Comparison of ENCODE assay signal across 8 cellular contexts in the genomic region with DNA sequence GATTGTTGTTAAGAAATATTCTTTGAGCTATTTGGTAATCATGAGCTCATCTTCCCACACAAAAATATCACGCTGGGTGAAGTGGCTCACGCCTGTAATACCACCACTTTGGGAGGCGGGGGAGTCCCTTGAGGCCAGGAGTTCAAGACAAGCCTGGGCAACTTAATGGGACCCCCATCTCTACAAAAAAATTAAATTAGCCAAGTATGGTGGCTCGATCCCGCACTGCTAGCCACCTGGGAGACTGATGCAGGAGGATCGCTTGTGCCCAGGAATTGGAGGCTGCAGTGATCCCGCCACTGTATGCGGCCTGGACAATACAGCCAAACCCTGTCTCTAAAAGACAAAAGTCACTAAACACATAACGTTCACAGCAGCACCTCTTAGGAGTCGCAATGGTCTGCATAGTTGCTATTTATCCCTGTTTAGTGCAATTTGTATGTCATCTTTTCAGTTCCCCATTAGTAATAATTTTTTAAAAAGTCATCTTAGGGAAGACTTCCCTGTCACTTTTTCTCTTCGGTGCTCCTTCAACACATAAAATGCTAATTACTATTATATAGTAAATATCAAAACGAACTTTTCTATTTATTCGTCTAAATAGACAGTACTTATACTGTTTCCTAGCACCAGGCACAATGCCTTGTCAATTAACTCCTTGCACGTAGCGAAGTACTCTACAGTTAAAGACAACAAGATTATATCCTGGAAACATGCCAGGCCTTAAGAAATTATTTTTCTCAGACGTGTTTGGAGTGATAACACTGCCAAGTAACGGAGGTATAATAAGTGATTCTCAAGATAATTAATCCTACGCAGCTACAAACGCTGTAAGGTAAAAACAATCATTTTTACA. TPM values are rescaled to one million over a fixed set of nuclear protein-coding genes. Genes with fewer than 3 reads are reported as not detected.
A peak's percentile ranks its signal among the peaks of the same experiment; 100 is the strongest.
DNase-seq lines count a peak whose midpoint lies in the region; ATAC-seq and TF ChIP-seq lines count a peak whose summit lies in the region.

No MANE protein-coding gene starts in this region.

- in situ Hi-C loops in ACHN (cut with HindIII; ENCODE audit: low pct_ligation_motif_present, low pct_unique_long_range_greater_than_20kb, low sequenced_read_pairs): no loop called here

- H3K4me3 ChIP-seq in HEK293 (ENCODE audit: low read depth, low read length): peak overlapping the region; percentile 53
- H3K4me3 ChIP-seq in fibroblast of mammary gland (ENCODE audit: control insufficient read depth, low read depth, low read length): peak overlapping the region; percentile 99

- peaks cover 8 to 28% of the 10 kb centered on the region in 2 experiments for H3K36me3 ChIP-seq in HEK293 (ENCODE audit: control insufficient read depth in 2 of 2, insufficient read depth in 1 of 2, low read length in 2 of 2)

- TF ChIP-seq CTCF in HEK293 (tag by site-specific recombination; IDR thresholded peaks at IDR 0.05) (no peak), activated B cell treated with CpG ODN at 0.5 μM for 24 hours (IDR thresholded peaks at IDR 0.05) (no peak), fibroblast of mammary gland (conservative IDR thresholded peaks at IDR 0.05; ENCODE audit: control insufficient read depth, insufficient read depth, low read depth, low read length) (no peak)

- H3K9me3 ChIP-seq in HEK293 (ENCODE audit: control insufficient read depth, insufficient read depth, low read depth, low read length): no peaks in the 10 kb centered on the region

- peak overlapping the region; percentile 100 for H3K27ac Mint-ChIP-seq in activated B cell treated with CpG ODN at 0.5 μM for 24 hours

- H3K4me1 Mint-ChIP-seq in activated B cell treated with CpG ODN at 0.5 μM for 24 hours: peaks cover 48% of the 10 kb centered on the region

- POLR2A ChIA-PET in HEK293 (lab: Yijun Ruan, JAX) (interaction anchor here (0.9 to 2.3 kb wide), 4 partner anchors 17 to 176 kb away, joined by 3 to 11 read pairs (median 4); a partner anchor contains a TSS), activated B cell treated with CpG ODN at 0.5 μM for 24 hours (lab: Charles Lee) (interaction anchor here (0.5 to 1.8 kb wide), 7 partner anchors 36 to 1505 kb away, joined by 3 to 9 read pairs (median 6); a partner anchor contains a TSS)

- intact Hi-C loops in activated B cell treated with CpG ODN at 0.5 μM for 24 hours (cut with micrococcal nuclease): no loop called here

- H3K27ac ChIP-seq in HEK293 (ENCODE audit: extremely low read depth, low read depth, low read length): peak overlapping the region; percentile 36; the same call in 1 of the 2 replicates

- ATAC-seq in activated B cell treated with CpG ODN at 0.5 μM for 24 hours (ENCODE audit: low read depth) (no peak), HG02642 (IDR thresholded peaks at IDR 0.05; ENCODE audit: poor library complexity, unreplicated experiment) (no peak), GM21526 (IDR thresholded peaks at IDR 0.05; ENCODE audit: low FRiP score, unreplicated experiment) (no peak)

- CTCF ChIA-PET in HEK293 (lab: Yijun Ruan, JAX) (interaction anchor here (0.5 to 4.2 kb wide), 6 partner anchors 23 to 367 kb away, joined by 3 to 20 read pairs (median 4); no protein-coding TSS in a partner anchor), activated B cell treated with CpG ODN at 0.5 μM for 24 hours (lab: Charles Lee) (interaction anchor here (3.3 kb wide), 1 partner anchor 173 kb away, joined by 13 read pairs; no protein-coding TSS in a partner anchor)

- peaks cover 38% of the 10 kb centered on the region for H3K36me3 Mint-ChIP-seq in activated B cell treated with CpG ODN at 0.5 μM for 24 hours (ENCODE audit: low read depth)

- DNase-seq in ACHN (peak; percentile 14), activated B cell treated with CpG ODN at 0.5 μM for 24 hours (no peak), fibroblast of mammary gland (ENCODE audit: low read depth) (peak; percentile 63), pons (ENCODE audit: low spot score) (peak; percentile 21), HuH-7.5 (ENCODE audit: low spot score) (no peak)

- H3K4me3 Mint-ChIP-seq in activated B cell treated with CpG ODN at 0.5 μM for 24 hours: peak overlapping the region; percentile 98

- H3K9me3 Mint-ChIP-seq in activated B cell treated with CpG ODN at 0.5 μM for 24 hours: no peaks in the 10 kb centered on the region

- H3K27me3 Mint-ChIP-seq in activated B cell treated with CpG ODN at 0.5 μM for 24 hours: no peaks in the 10 kb centered on the region

- peaks cover 22% of the 10 kb centered on the region for H3K4me1 ChIP-seq in HEK293 (ENCODE audit: control insufficient read depth, insufficient read depth, low read length)

TF ChIP-seq in HEK293, 187 proteins besides CTCF, POLR2A, EP300 and RAD21 (continues in another document):
- TF ChIP-seq, protein P1, sequence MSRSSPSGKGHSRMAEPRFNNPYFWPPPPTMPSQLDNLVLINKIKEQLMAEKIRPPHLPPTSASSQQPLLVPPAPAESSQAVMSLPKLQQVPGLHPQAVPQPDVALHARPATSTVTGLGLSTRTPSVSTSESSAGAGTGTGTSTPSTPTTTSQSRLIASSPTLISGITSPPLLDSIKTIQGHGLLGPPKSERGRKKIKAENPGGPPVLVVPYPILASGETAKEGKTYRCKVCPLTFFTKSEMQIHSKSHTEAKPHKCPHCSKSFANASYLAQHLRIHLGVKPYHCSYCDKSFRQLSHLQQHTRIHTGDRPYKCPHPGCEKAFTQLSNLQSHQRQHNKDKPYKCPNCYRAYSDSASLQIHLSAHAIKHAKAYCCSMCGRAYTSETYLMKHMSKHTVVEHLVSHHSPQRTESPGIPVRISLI (tag by site-specific recombination; IDR thresholded peaks at IDR 0.05): peak; percentile 43; the same call in 1 of the 2 replicates
- TF ChIP-seq ZNF660 (tag by site-specific recombination; IDR thresholded peaks at IDR 0.05) (peak; percentile 60; the same call in 1 of the 2 replicates), SP7 (tag by site-specific recombination; IDR thresholded peaks at IDR 0.05) (0 out of 2 replicates have a peak, but pooled peaks have one; percentile 15), ZBTB17 (tag by site-specific recombination; IDR thresholded peaks at IDR 0.05) (peak; percentile 35; the same call in 1 of the 2 replicates)
- TF ChIP-seq, protein P2, sequence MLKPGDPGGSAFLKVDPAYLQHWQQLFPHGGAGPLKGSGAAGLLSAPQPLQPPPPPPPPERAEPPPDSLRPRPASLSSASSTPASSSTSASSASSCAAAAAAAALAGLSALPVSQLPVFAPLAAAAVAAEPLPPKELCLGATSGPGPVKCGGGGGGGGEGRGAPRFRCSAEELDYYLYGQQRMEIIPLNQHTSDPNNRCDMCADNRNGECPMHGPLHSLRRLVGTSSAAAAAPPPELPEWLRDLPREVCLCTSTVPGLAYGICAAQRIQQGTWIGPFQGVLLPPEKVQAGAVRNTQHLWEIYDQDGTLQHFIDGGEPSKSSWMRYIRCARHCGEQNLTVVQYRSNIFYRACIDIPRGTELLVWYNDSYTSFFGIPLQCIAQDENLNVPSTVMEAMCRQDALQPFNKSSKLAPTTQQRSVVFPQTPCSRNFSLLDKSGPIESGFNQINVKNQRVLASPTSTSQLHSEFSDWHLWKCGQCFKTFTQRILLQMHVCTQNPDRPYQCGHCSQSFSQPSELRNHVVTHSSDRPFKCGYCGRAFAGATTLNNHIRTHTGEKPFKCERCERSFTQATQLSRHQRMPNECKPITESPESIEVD (tag by site-specific recombination; IDR thresholded peaks at IDR 0.05): peak; percentile 83
- TF ChIP-seq, protein P3, sequence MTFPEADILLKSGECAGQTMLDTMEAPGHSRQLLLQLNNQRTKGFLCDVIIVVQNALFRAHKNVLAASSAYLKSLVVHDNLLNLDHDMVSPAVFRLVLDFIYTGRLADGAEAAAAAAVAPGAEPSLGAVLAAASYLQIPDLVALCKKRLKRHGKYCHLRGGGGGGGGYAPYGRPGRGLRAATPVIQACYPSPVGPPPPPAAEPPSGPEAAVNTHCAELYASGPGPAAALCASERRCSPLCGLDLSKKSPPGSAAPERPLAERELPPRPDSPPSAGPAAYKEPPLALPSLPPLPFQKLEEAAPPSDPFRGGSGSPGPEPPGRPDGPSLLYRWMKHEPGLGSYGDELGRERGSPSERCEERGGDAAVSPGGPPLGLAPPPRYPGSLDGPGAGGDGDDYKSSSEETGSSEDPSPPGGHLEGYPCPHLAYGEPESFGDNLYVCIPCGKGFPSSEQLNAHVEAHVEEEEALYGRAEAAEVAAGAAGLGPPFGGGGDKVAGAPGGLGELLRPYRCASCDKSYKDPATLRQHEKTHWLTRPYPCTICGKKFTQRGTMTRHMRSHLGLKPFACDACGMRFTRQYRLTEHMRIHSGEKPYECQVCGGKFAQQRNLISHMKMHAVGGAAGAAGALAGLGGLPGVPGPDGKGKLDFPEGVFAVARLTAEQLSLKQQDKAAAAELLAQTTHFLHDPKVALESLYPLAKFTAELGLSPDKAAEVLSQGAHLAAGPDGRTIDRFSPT (tag by site-specific recombination; IDR thresholded peaks at IDR 0.05): peak; percentile 66
- TF ChIP-seq, protein P4, sequence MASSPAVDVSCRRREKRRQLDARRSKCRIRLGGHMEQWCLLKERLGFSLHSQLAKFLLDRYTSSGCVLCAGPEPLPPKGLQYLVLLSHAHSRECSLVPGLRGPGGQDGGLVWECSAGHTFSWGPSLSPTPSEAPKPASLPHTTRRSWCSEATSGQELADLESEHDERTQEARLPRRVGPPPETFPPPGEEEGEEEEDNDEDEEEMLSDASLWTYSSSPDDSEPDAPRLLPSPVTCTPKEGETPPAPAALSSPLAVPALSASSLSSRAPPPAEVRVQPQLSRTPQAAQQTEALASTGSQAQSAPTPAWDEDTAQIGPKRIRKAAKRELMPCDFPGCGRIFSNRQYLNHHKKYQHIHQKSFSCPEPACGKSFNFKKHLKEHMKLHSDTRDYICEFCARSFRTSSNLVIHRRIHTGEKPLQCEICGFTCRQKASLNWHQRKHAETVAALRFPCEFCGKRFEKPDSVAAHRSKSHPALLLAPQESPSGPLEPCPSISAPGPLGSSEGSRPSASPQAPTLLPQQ (tag by site-specific recombination; IDR thresholded peaks at IDR 0.05): peak; percentile 19; the same call in 1 of the 2 replicates
- TF ChIP-seq, protein P5, sequence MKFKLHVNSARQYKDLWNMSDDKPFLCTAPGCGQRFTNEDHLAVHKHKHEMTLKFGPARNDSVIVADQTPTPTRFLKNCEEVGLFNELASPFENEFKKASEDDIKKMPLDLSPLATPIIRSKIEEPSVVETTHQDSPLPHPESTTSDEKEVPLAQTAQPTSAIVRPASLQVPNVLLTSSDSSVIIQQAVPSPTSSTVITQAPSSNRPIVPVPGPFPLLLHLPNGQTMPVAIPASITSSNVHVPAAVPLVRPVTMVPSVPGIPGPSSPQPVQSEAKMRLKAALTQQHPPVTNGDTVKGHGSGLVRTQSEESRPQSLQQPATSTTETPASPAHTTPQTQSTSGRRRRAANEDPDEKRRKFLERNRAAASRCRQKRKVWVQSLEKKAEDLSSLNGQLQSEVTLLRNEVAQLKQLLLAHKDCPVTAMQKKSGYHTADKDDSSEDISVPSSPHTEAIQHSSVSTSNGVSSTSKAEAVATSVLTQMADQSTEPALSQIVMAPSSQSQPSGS (tag by site-specific recombination; IDR thresholded peaks at IDR 0.05; ENCODE audit: low read depth): 0 out of 2 replicates have a peak, but pooled peaks have one; percentile 27

RNA-seq across cellular contexts. Expression of a gene that starts 1.1 kb away (rescaled TPM):
- 183 and 221 TPM in 2 replicates for total RNA-seq in activated B cell treated with CpG ODN at 0.5 μM for 24 hours

RNA-seq across cellular contexts. Expression of a gene that starts 1.6 kb away (rescaled TPM):
- total RNA-seq in activated B cell treated with CpG ODN at 0.5 μM for 24 hours: 20.3 and 20.8 TPM in 2 replicates

RNA-seq across cellular contexts. Expression of a gene that starts 6.6 kb away (rescaled TPM):
- not detected in 2 replicates for total RNA-seq in activated B cell treated with CpG ODN at 0.5 μM for 24 hours

RNA-seq across cellular contexts. Expression of a gene that starts 36.2 kb away (rescaled TPM):
- total RNA-seq in activated B cell treated with CpG ODN at 0.5 μM for 24 hours: 14.8 and 19.3 TPM in 2 replicates

Comparison
In these comparisons a context has a peak if more than half of its experiments do, and no peak if none do; other contexts are left out.
1. DNase-seq: peak in ACHN (single experiment), fibroblast of mammary gland (single experiment) and pons (single experiment); none in activated B cell treated with CpG ODN at 0.5 μM for 24 hours (single experiment) and HuH-7.5 (single experiment).